In the genomic region with DNA sequence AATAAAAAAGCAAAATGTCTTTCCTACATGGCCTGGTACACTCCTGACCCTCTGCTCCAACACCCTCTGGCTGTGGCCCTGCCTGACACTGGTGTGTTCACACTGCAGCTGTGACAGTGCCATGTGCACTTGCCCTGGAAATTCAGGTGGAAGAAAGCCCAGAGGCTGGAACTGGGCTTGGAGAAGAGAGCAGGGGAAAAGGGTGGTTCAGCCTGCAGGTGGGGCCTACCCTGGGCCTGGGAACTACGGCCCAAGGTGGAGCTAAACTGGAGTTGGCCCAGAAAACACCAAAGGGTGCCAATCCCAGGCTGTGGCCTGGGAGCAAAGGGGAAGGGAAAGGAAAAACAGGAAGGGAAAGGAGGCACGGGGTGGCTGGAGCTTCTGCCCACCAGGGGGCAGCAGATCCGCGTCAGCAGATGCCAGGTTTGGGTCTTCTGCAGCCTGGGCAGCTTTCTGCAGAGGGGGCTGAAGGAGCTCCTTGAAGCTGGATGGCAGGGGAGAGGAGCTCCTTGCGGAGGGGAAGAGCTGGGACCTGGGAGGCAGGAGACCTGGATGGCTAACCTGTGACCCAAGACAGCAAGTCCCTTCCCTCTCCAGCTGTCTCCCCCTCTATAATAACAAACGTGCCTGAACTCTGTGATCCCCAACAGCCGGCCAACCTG, we compare ENCODE assay signal across 1 cellular context.
TF ChIP-seq lines count a peak whose summit lies in the region.

No MANE protein-coding gene starts in this region.

TF ChIP-seq in HepG2, 621 proteins besides CTCF, POLR2A, EP300 and RAD21 (continued from another document and continues in another):
- TF ChIP-seq, protein P1, sequence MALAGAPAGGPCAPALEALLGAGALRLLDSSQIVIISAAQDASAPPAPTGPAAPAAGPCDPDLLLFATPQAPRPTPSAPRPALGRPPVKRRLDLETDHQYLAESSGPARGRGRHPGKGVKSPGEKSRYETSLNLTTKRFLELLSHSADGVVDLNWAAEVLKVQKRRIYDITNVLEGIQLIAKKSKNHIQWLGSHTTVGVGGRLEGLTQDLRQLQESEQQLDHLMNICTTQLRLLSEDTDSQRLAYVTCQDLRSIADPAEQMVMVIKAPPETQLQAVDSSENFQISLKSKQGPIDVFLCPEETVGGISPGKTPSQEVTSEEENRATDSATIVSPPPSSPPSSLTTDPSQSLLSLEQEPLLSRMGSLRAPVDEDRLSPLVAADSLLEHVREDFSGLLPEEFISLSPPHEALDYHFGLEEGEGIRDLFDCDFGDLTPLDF (CRISPR knock-in tag; IDR thresholded peaks at IDR 0.05) = no peak
- TF ChIP-seq ERF (CRISPR knock-in tag; IDR thresholded peaks at IDR 0.05) (peak; percentile 77; the same call in 1 of the 2 replicates), ZNF652 (CRISPR knock-in tag; IDR thresholded peaks at IDR 0.05; ENCODE audit: borderline replicate concordance, low read depth) (peak; percentile 10; the same call in 1 of the 2 replicates), ZNF253 (CRISPR knock-in tag; IDR thresholded peaks at IDR 0.05; ENCODE audit: borderline replicate concordance) (no peak), KMT2A (CRISPR knock-in tag; IDR thresholded peaks at IDR 0.05) (peak; percentile 56; the same call in 1 of the 2 replicates), RBFOX2 (IDR thresholded peaks at IDR 0.05; ENCODE audit: low read depth, low read length) (no peak), ZBTB42 (CRISPR knock-in tag; IDR thresholded peaks at IDR 0.05) (0 out of 2 replicates have a peak, but pooled peaks have one; percentile 40), MIXL1 (CRISPR knock-in tag; IDR thresholded peaks at IDR 0.05) (0 out of 2 replicates have a peak, but pooled peaks have one; percentile 42), ZMYM2 (CRISPR knock-in tag; IDR thresholded peaks at IDR 0.05) (no peak), ELF3 (CRISPR knock-in tag; IDR thresholded peaks at IDR 0.05) (peak; percentile 86), IRF2 (CRISPR knock-in tag; IDR thresholded peaks at IDR 0.05) (peak; percentile 81; the same call in 1 of the 2 replicates), GABPB1 (CRISPR knock-in tag; IDR thresholded peaks at IDR 0.05) (peak; percentile 42; the same call in 1 of the 2 replicates), GFI1 (CRISPR knock-in tag; IDR thresholded peaks at IDR 0.05; ENCODE audit: borderline replicate concordance) (no peak), POLR2G (IDR thresholded peaks at IDR 0.05; ENCODE audit: low read depth, low read length) (peak; percentile 7; the same call in 1 of the 2 replicates), ZNF572 (CRISPR knock-in tag; IDR thresholded peaks at IDR 0.05) (peak; percentile 59; the same call in 1 of the 2 replicates), ISL2 (CRISPR knock-in tag; IDR thresholded peaks at IDR 0.05) (peak; percentile 39; the same call in 1 of the 2 replicates), MED1 (CRISPR knock-in tag; IDR thresholded peaks at IDR 0.05) (0 out of 2 replicates have a peak, but pooled peaks have one; percentile 57), ZNF501 (CRISPR knock-in tag; IDR thresholded peaks at IDR 0.05) (peak; percentile 63), KLF16 (CRISPR knock-in tag; IDR thresholded peaks at IDR 0.05) (peak in 1 of 2 experiments; percentile 66; a peak in 1 of 4 replicates), JUN (CRISPR knock-in tag; IDR thresholded peaks at IDR 0.05) (0 out of 2 replicates have a peak, but pooled peaks have one; percentile 22), KDM2A (CRISPR knock-in tag; IDR thresholded peaks at IDR 0.05; ENCODE audit: borderline replicate concordance, low read depth) (peak; percentile 87), SETDB1 (CRISPR knock-in tag; IDR thresholded peaks at IDR 0.05; ENCODE audit: borderline replicate concordance) (no peak), ZNF260 (CRISPR knock-in tag; IDR thresholded peaks at IDR 0.05; ENCODE audit: borderline replicate concordance, low read depth) (no peak), PCBP1 (IDR thresholded peaks at IDR 0.05; ENCODE audit: borderline replicate concordance, low read depth, low read length) (0 out of 2 replicates have a peak, but pooled peaks have one; percentile 71), ZNF383 (CRISPR knock-in tag; IDR thresholded peaks at IDR 0.05; ENCODE audit: borderline replicate concordance) (0 out of 2 replicates have a peak, but pooled peaks have one; percentile 5), XRCC5 (optimal IDR thresholded peaks at IDR 0.05; ENCODE audit: low read length) (peak; percentile 91), KLF6 (CRISPR knock-in tag; IDR thresholded peaks at IDR 0.05) (0 out of 2 replicates have a peak, but pooled peaks have one; percentile 51), ZNF605 (CRISPR knock-in tag; IDR thresholded peaks at IDR 0.05) (peak; percentile 48; the same call in 1 of the 2 replicates), ZBTB38 (CRISPR knock-in tag; IDR thresholded peaks at IDR 0.05) (no peak), SSRP1 (CRISPR knock-in tag; IDR thresholded peaks at IDR 0.05) (0 out of 2 replicates have a peak, but pooled peaks have one; percentile 74), REL (CRISPR knock-in tag; conservative IDR thresholded peaks at IDR 0.05) (no peak)
- TF ChIP-seq, protein P2, sequence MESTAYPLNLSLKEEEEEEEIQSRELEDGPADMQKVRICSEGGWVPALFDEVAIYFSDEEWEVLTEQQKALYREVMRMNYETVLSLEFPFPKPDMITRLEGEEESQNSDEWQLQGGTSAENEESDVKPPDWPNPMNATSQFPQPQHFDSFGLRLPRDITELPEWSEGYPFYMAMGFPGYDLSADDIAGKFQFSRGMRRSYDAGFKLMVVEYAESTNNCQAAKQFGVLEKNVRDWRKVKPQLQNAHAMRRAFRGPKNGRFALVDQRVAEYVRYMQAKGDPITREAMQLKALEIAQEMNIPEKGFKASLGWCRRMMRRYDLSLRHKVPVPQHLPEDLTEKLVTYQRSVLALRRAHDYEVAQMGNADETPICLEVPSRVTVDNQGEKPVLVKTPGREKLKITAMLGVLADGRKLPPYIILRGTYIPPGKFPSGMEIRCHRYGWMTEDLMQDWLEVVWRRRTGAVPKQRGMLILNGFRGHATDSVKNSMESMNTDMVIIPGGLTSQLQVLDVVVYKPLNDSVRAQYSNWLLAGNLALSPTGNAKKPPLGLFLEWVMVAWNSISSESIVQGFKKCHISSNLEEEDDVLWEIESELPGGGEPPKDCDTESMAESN (CRISPR knock-in tag; conservative IDR thresholded peaks at IDR 0.05) = 0 out of 2 replicates have a peak, but pooled peaks have one; percentile 24
- TF ChIP-seq, protein P3, sequence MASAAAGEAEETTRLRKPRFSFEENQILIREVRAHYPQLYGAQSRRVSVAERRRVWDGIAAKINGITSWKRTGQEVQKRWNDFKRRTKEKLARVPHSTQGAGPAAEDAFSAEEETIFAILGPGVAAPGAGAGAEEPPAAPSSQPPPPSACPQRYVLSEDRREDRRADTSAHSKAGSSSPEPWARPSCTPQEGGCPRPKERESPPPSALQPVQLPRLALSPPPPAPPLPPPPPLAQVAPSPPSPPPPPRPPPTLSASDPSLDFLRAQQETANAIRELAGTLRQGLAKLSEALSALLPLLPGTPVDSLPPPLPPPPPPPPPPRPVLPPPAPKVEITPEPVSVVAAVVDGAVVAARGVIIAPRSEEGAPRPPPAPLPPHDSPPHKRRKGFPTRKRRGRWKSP (CRISPR knock-in tag; IDR thresholded peaks at IDR 0.05) = 0 out of 2 replicates have a peak, but pooled peaks have one; percentile 67
- TF ChIP-seq, protein P4, sequence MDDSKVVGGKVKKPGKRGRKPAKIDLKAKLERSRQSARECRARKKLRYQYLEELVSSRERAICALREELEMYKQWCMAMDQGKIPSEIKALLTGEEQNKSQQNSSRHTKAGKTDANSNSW (CRISPR knock-in tag; IDR thresholded peaks at IDR 0.05; ENCODE audit: borderline replicate concordance) = no peak
- TF ChIP-seq, protein P5, sequence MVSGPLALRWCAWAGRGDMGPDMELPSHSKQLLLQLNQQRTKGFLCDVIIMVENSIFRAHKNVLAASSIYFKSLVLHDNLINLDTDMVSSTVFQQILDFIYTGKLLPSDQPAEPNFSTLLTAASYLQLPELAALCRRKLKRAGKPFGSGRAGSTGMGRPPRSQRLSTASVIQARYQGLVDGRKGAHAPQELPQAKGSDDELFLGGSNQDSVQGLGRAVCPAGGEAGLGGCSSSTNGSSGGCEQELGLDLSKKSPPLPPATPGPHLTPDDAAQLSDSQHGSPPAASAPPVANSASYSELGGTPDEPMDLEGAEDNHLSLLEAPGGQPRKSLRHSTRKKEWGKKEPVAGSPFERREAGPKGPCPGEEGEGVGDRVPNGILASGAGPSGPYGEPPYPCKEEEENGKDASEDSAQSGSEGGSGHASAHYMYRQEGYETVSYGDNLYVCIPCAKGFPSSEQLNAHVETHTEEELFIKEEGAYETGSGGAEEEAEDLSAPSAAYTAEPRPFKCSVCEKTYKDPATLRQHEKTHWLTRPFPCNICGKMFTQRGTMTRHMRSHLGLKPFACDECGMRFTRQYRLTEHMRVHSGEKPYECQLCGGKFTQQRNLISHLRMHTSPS (CRISPR knock-in tag; IDR thresholded peaks at IDR 0.05; ENCODE audit: low read depth) = no peak; the same call in 1 of the 2 replicates
- TF ChIP-seq, protein P6, sequence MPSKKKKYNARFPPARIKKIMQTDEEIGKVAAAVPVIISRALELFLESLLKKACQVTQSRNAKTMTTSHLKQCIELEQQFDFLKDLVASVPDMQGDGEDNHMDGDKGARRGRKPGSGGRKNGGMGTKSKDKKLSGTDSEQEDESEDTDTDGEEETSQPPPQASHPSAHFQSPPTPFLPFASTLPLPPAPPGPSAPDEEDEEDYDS (CRISPR knock-in tag; IDR thresholded peaks at IDR 0.05) = no peak
- TF ChIP-seq, protein P7, sequence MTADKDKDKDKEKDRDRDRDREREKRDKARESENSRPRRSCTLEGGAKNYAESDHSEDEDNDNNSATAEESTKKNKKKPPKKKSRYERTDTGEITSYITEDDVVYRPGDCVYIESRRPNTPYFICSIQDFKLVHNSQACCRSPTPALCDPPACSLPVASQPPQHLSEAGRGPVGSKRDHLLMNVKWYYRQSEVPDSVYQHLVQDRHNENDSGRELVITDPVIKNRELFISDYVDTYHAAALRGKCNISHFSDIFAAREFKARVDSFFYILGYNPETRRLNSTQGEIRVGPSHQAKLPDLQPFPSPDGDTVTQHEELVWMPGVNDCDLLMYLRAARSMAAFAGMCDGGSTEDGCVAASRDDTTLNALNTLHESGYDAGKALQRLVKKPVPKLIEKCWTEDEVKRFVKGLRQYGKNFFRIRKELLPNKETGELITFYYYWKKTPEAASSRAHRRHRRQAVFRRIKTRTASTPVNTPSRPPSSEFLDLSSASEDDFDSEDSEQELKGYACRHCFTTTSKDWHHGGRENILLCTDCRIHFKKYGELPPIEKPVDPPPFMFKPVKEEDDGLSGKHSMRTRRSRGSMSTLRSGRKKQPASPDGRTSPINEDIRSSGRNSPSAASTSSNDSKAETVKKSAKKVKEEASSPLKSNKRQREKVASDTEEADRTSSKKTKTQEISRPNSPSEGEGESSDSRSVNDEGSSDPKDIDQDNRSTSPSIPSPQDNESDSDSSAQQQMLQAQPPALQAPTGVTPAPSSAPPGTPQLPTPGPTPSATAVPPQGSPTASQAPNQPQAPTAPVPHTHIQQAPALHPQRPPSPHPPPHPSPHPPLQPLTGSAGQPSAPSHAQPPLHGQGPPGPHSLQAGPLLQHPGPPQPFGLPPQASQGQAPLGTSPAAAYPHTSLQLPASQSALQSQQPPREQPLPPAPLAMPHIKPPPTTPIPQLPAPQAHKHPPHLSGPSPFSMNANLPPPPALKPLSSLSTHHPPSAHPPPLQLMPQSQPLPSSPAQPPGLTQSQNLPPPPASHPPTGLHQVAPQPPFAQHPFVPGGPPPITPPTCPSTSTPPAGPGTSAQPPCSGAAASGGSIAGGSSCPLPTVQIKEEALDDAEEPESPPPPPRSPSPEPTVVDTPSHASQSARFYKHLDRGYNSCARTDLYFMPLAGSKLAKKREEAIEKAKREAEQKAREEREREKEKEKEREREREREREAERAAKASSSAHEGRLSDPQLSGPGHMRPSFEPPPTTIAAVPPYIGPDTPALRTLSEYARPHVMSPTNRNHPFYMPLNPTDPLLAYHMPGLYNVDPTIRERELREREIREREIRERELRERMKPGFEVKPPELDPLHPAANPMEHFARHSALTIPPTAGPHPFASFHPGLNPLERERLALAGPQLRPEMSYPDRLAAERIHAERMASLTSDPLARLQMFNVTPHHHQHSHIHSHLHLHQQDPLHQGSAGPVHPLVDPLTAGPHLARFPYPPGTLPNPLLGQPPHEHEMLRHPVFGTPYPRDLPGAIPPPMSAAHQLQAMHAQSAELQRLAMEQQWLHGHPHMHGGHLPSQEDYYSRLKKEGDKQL (CRISPR knock-in tag; IDR thresholded peaks at IDR 0.05; ENCODE audit: low read depth) = 0 out of 2 replicates have a peak, but pooled peaks have one; percentile 45
- TF ChIP-seq, protein P8, sequence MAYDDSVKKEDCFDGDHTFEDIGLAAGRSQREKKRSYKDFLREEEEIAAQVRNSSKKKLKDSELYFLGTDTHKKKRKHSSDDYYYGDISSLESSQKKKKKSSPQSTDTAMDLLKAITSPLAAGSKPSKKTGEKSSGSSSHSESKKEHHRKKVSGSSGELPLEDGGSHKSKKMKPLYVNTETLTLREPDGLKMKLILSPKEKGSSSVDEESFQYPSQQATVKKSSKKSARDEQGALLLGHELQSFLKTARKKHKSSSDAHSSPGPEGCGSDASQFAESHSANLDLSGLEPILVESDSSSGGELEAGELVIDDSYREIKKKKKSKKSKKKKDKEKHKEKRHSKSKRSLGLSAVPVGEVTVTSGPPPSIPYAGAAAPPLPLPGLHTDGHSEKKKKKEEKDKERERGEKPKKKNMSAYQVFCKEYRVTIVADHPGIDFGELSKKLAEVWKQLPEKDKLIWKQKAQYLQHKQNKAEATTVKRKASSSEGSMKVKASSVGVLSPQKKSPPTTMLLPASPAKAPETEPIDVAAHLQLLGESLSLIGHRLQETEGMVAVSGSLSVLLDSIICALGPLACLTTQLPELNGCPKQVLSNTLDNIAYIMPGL (CRISPR knock-in tag; IDR thresholded peaks at IDR 0.05; ENCODE audit: borderline replicate concordance in 1 of 2, low read depth in 1 of 2) = peak; percentile 80 to 83
- TF ChIP-seq, protein P9, sequence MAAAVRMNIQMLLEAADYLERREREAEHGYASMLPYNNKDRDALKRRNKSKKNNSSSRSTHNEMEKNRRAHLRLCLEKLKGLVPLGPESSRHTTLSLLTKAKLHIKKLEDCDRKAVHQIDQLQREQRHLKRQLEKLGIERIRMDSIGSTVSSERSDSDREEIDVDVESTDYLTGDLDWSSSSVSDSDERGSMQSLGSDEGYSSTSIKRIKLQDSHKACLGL (CRISPR knock-in tag; IDR thresholded peaks at IDR 0.05) = no peak
- TF ChIP-seq, protein P10, sequence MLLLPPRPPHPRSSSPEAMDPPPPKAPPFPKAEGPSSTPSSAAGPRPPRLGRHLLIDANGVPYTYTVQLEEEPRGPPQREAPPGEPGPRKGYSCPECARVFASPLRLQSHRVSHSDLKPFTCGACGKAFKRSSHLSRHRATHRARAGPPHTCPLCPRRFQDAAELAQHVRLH (CRISPR knock-in tag; IDR thresholded peaks at IDR 0.05; ENCODE audit: borderline replicate concordance, low read depth) = 0 out of 2 replicates have a peak, but pooled peaks have one; percentile 74
- TF ChIP-seq, protein P11, sequence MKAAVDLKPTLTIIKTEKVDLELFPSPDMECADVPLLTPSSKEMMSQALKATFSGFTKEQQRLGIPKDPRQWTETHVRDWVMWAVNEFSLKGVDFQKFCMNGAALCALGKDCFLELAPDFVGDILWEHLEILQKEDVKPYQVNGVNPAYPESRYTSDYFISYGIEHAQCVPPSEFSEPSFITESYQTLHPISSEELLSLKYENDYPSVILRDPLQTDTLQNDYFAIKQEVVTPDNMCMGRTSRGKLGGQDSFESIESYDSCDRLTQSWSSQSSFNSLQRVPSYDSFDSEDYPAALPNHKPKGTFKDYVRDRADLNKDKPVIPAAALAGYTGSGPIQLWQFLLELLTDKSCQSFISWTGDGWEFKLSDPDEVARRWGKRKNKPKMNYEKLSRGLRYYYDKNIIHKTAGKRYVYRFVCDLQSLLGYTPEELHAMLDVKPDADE (CRISPR knock-in tag; IDR thresholded peaks at IDR 0.05) = no peak
